Comparison of ENCODE assay signal across 16 cellular contexts in genomic region chr5:73654861-73655318, GRCh38. TPM values are rescaled to one million over a fixed set of nuclear protein-coding genes. Genes with fewer than 3 reads are reported as not detected.
DNase-seq lines count a peak whose midpoint lies in the region; ATAC-seq, FAIRE-seq and TF ChIP-seq lines count a peak whose summit lies in the region.
"Had no signal": no experiment of that assay in that cellular context is flagged by ENCODE, and none has a peak within 500 bp of the region (broad histone marks: within the 10 kb centered on the region; RNA-seq: fewer than 3 reads in every experiment).

No MANE protein-coding gene starts in this region.

- H3K9me3 Mint-ChIP-seq in type B pancreatic cell (peaks cover 5% of the 10 kb centered on the region), neural progenitor cell (no peaks in the 10 kb centered on the region)
- H3K9me3 Mint-ChIP-seq: CD4-positive, alpha-beta T cell had no signal

- intact Hi-C loops in HepG2 (cut with micrococcal nuclease; ENCODE audit: unreplicated experiment), result no loop called here

- H3K79me2 ChIP-seq in HepG2 (ENCODE audit: insufficient read depth, low read length) (peaks cover 59% of the 10 kb centered on the region), neural progenitor cell (ENCODE audit: low read depth) (no peaks in the 10 kb centered on the region)
- H3K79me2 ChIP-seq: parathyroid adenoma had no signal

- peak; percentile 68 for DNase-seq in NCI-H2171 (lab: John Stamatoyannopoulos, UW)
- no peak for DNase-seq in NCI-H2171 treated with DMSO at 0.1 percent for 48 hours (lab: John Stamatoyannopoulos, UW)
- peak; percentile 16 for DNase-seq in cerebellar cortex (ENCODE audit: low spot score)
- DNase-seq in HepG2 (ENCODE audit: low spot score), result peak; percentile 71
- no peak for DNase-seq in type B pancreatic cell (ENCODE audit: extremely low spot score, unreplicated experiment)
- no peak for DNase-seq in GF-D8 (lab: John Stamatoyannopoulos, UW)
- no peak for DNase-seq in neural progenitor cell (ENCODE audit: low spot score)
- DNase-seq: activated effector memory CD4-positive, alpha-beta T cell treated with anti-CD3 and anti-CD28 coated beads, Interleukin-2, amount 50 U/mL, for 16 hours; CD4-positive, alpha-beta T cell; immature natural killer cell; NCI-H2227 treated with DMSO at 0.1 percent for 48 hours; trophoblast cell had no signal

- H3F3A ChIP-seq in neural progenitor cell (ENCODE audit: low read depth), result no peaks in the 10 kb centered on the region

- peak overlapping the region; percentile 28 for H3K4me3 Mint-ChIP-seq in type B pancreatic cell
- no peak overlapping the region for H3K4me3 Mint-ChIP-seq in neural progenitor cell
- H3K4me3 Mint-ChIP-seq: CD4-positive, alpha-beta T cell; immature natural killer cell had no signal

- peak overlapping the region; percentile 68 for H3K27ac ChIP-seq in HepG2 (ENCODE audit: extremely low read length, insufficient read depth, low read length)
- no peak overlapping the region for H3K27ac ChIP-seq in neural progenitor cell
- H3K27ac ChIP-seq: parathyroid adenoma had no signal

- H3K9me3 ChIP-seq in HepG2 (ENCODE audit: low read length) (no peaks in the 10 kb centered on the region), neural progenitor cell (ENCODE audit: low read depth) (no peaks in the 10 kb centered on the region)

- no peaks in the 10 kb centered on the region for H4K20me1 ChIP-seq in HepG2 (ENCODE audit: insufficient read depth, low read length)
- H4K20me1 ChIP-seq in neural progenitor cell (ENCODE audit: low read depth), result no peaks in the 10 kb centered on the region

- peak; percentile 63 for FAIRE-seq in HepG2 (lab: Jason Lieb, UNC)
- FAIRE-seq: astrocyte had no signal

- H3K9ac ChIP-seq in HepG2 (ENCODE audit: insufficient read depth, low read depth, low read length) (peak overlapping the region; percentile 21), neural progenitor cell (no peak overlapping the region)
- H3K9ac ChIP-seq: parathyroid adenoma had no signal

- H3K27me3 ChIP-seq in HepG2 (ENCODE audit: control insufficient read depth in 1 of 2, insufficient read depth in 2 of 2, low read length in 2 of 2), result no peaks in the 10 kb centered on the region
- no peaks in the 10 kb centered on the region for H3K27me3 ChIP-seq in neural progenitor cell

- H3K4me1 Mint-ChIP-seq in type B pancreatic cell (ENCODE audit: unreplicated experiment), result peaks cover 15% of the 10 kb centered on the region
- H3K4me1 Mint-ChIP-seq in neural progenitor cell, result no peaks in the 10 kb centered on the region

- peaks cover 60% of the 10 kb centered on the region for H3K4me1 ChIP-seq in HepG2 (ENCODE audit: insufficient read depth, low read length)
- H3K4me1 ChIP-seq in neural progenitor cell, result no peaks in the 10 kb centered on the region
- H3K4me1 ChIP-seq: parathyroid adenoma had no signal

- H3K36me3 ChIP-seq in HepG2 (replicated peaks in 1 of 2; ENCODE audit: control insufficient read depth in 1 of 2, insufficient read depth in 2 of 2, low read length in 2 of 2) (peaks cover 0 to 1% of the 10 kb centered on the region in 2 experiments; a peak in 2 of 5 replicates), neural progenitor cell (no peaks in the 10 kb centered on the region)

- H2AFZ ChIP-seq in HepG2 (ENCODE audit: low read length) (no peak overlapping the region), neural progenitor cell (replicated peaks) (no peak overlapping the region)
- H2AFZ ChIP-seq: parathyroid adenoma had no signal

- TF ChIP-seq EP300 in HepG2 (IDR thresholded peaks at IDR 0.05; ENCODE audit: low read depth in 2 of 2, low read length in 2 of 2) (peak in 1 of 2 experiments; percentile 72; a peak in 1 of 4 replicates), HepG2 (CRISPR knock-in tag; IDR thresholded peaks at IDR 0.05; ENCODE audit: borderline replicate concordance) (no peak)

- no peak for TF ChIP-seq RAD21 in HepG2 (CRISPR knock-in tag; IDR thresholded peaks at IDR 0.05)

- H3K36me3 Mint-ChIP-seq in type B pancreatic cell (peaks cover 6% of the 10 kb centered on the region), neural progenitor cell (no peaks in the 10 kb centered on the region)
- H3K36me3 Mint-ChIP-seq: immature natural killer cell had no signal

- TF ChIP-seq CTCF in HepG2 (CRISPR knock-in tag; IDR thresholded peaks at IDR 0.05) (no peak), type B pancreatic cell (conservative IDR thresholded peaks at IDR 0.05) (no peak), neural progenitor cell (IDR thresholded peaks at IDR 0.05) (no peak)

- POLR2A ChIA-PET in HepG2 (lab: Yijun Ruan, JAX), result interaction anchor here (0.6 to 1.9 kb wide), 10 partner anchors 9 to 159 kb away, joined by 3 to 20 read pairs (median 5); partner anchors contain the start of gene ARHGEF28

- CTCF ChIA-PET in HepG2 (lab: Yijun Ruan, JAX; ENCODE audit: low intra/inter-chr PET ratio, low total read pairs), result no interaction called here

- 6% methylated on average over 2 of the region's 2 CpGs for WGBS in HepG2 (ENCODE audit: low lambda C conversion rate)

- H3K4me2 ChIP-seq in HepG2 (ENCODE audit: low read depth, low read length) (peak overlapping the region; percentile 60), neural progenitor cell (no peak overlapping the region)

- no peaks in the 10 kb centered on the region for H3K27me3 Mint-ChIP-seq in type B pancreatic cell
- H3K27me3 Mint-ChIP-seq in neural progenitor cell (ENCODE audit: insufficient read depth, low read depth), result peaks cover 4% of the 10 kb centered on the region
- H3K27me3 Mint-ChIP-seq: CD4-positive, alpha-beta T cell had no signal

- no TSS peak for BruUV-seq in HepG2 (replicated peaks; lab: Mats Ljungman, UMichigan)

- H3K4me3 ChIP-seq in HepG2 (replicated peaks in 1 of 3; ENCODE audit: insufficient read depth in 1 of 3, low read depth in 2 of 3, low read length in 3 of 3), result peak overlapping the region in 1 of 3 experiments; percentile 17; a peak in 1 of 6 replicates
- H3K4me3 ChIP-seq in neural progenitor cell, result no peak overlapping the region

- H3K27ac Mint-ChIP-seq in type B pancreatic cell (peak overlapping the region; percentile 95), neural progenitor cell (no peak overlapping the region)
- H3K27ac Mint-ChIP-seq: CD4-positive, alpha-beta T cell had no signal

- ATAC-seq in HepG2 (peak; percentile 84), GM19328 (IDR thresholded peaks at IDR 0.05; ENCODE audit: unreplicated experiment) (no peak)

- in situ Hi-C loops in HepG2 (cut with HindIII; ENCODE audit: extremely low pct_ligation_motif_present, low pct_unique_long_range_greater_than_20kb), result no loop called here

- no peak for TF ChIP-seq POLR2A in HepG2 (IDR thresholded peaks at IDR 0.05; ENCODE audit: insufficient read depth in 1 of 2, low read depth in 2 of 2, low read length in 2 of 2)

TF ChIP-seq in HepG2, 621 proteins besides CTCF, POLR2A, EP300 and RAD21 (continues in another document):
- TF ChIP-seq, protein P1, sequence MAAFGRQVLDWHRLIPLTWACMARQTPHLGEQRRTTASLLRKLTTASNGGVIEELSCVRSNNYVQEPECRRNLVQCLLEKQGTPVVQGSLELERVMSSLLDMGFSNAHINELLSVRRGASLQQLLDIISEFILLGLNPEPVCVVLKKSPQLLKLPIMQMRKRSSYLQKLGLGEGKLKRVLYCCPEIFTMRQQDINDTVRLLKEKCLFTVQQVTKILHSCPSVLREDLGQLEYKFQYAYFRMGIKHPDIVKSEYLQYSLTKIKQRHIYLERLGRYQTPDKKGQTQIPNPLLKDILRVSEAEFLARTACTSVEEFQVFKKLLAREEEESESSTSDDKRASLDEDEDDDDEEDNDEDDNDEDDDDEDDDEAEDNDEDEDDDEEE (CRISPR knock-in tag; IDR thresholded peaks at IDR 0.05), result no peak
- TF ChIP-seq FOXO1 (CRISPR knock-in tag; IDR thresholded peaks at IDR 0.05), result peak; percentile 46; the same call in 1 of the 2 replicates
- peak; percentile 86 for TF ChIP-seq NR2F2 (IDR thresholded peaks at IDR 0.05; ENCODE audit: borderline replicate concordance, low read depth)
- TF ChIP-seq, protein P2, sequence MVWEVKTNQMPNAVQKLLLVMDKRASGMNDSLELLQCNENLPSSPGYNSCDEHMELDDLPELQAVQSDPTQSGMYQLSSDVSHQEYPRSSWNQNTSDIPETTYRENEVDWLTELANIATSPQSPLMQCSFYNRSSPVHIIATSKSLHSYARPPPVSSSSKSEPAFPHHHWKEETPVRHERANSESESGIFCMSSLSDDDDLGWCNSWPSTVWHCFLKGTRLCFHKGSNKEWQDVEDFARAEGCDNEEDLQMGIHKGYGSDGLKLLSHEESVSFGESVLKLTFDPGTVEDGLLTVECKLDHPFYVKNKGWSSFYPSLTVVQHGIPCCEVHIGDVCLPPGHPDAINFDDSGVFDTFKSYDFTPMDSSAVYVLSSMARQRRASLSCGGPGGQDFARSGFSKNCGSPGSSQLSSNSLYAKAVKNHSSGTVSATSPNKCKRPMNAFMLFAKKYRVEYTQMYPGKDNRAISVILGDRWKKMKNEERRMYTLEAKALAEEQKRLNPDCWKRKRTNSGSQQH (CRISPR knock-in tag; IDR thresholded peaks at IDR 0.05; ENCODE audit: low read depth), result no peak

RNA-seq across cellular contexts. Expression of gene ARHGEF28, which starts 28.9 kb away (rescaled TPM):
- total RNA-seq in HepG2 (2016; rRNA removed; fragmentation: Illumina TruSeq; extraction: Trizol), result 34.1 and 36.7 TPM in 2 replicates
- total RNA-seq in HepG2 (2016; cell fraction: cytosol; rRNA removed; fragmentation: Illumina TruSeq; extraction: Trizol; ENCODE audit: low read depth), result 24.5 and 25.4 TPM in 2 replicates
- 31.7 and 34.4 TPM in 2 replicates for total RNA-seq in HepG2 (2016; cell fraction: insoluble cytoplasmic fraction; rRNA removed; fragmentation: Illumina TruSeq; extraction: Trizol)
- 12.5 and 13.4 TPM in 2 replicates for total RNA-seq in HepG2 (2016; cell fraction: membrane; rRNA removed; fragmentation: Illumina TruSeq; extraction: Trizol)
- 68.4 and 71.0 TPM in 2 replicates for total RNA-seq in HepG2 (2016; cell fraction: nucleus; rRNA removed; fragmentation: Illumina TruSeq; extraction: Trizol)
- 15.0 and 17.4 TPM in 2 replicates for polyA plus RNA-seq in HepG2 (2011; rRNA removed)
- polyA plus RNA-seq in HepG2 (2011; cell fraction: cytosol; rRNA removed), result 8.9 and 10.6 TPM in 2 replicates
- polyA plus RNA-seq in HepG2 (2011; cell fraction: nucleus; rRNA removed), result 37.6 and 39.6 TPM in 2 replicates
- polyA plus RNA-seq in HepG2 (2012), result 21.7 and 22.1 TPM in 2 replicates
- polyA plus RNA-seq in HepG2 (2016; cell fraction: cytosol; fragmentation: Illumina TruSeq; extraction: Trizol; ENCODE audit: low read depth), result 1.3 and 1.4 TPM in 2 replicates
- polyA plus RNA-seq in HepG2 (2016; cell fraction: insoluble cytoplasmic fraction; fragmentation: Illumina TruSeq; extraction: Trizol; ENCODE audit: low read depth), result 19.3 and 20.1 TPM in 2 replicates
- 2.5 and 2.8 TPM in 2 replicates for polyA plus RNA-seq in HepG2 (2016; cell fraction: membrane; fragmentation: Illumina TruSeq; extraction: Trizol; ENCODE audit: low read depth)
- 33.5 and 34.3 TPM in 2 replicates for polyA plus RNA-seq in HepG2 (2016; cell fraction: nucleus; fragmentation: Illumina TruSeq; extraction: Trizol; ENCODE audit: insufficient read depth, low read depth)
- polyA minus RNA-seq in HepG2 (2011; rRNA and poly(A)+ RNA removed; ENCODE audit: low replicate concordance), result 7.5 and 73.0 TPM in 2 replicates
- polyA minus RNA-seq in HepG2 (2011; cell fraction: cytosol; rRNA and poly(A)+ RNA removed), result 33.6 and 40.2 TPM in 2 replicates
- 304 and 307 TPM in 2 replicates for polyA minus RNA-seq in HepG2 (2011; cell fraction: nucleus; rRNA and poly(A)+ RNA removed)
- 24.9 and 44.1 TPM in 2 replicates for total RNA-seq in type B pancreatic cell (ENCODE audit: low replicate concordance)
- 0.11 and 0.28 TPM in 2 replicates for total RNA-seq in neural progenitor cell (ENCODE audit: low replicate concordance)
- total RNA-seq: activated CD8-positive, alpha-beta memory T cell treated with anti-CD3 and anti-CD28 coated beads for 36 hours; CD4-positive, alpha-beta T cell had no signal

Comparison
In these comparisons a context has a peak if more than half of its experiments do, and no peak if none do; other contexts are left out.
1. DNase-seq: peak in NCI-H2171 (single experiment), cerebellar cortex (single experiment) and HepG2 (single experiment); none in NCI-H2171 treated with DMSO at 0.1 percent for 48 hours (single experiment), type B pancreatic cell (single experiment), GF-D8 (single experiment) and neural progenitor cell (single experiment).
2. RNA of gene ARHGEF28, which starts 28.9 kb away (total RNA-seq): 12.5 to 71.0 TPM in HepG2 and 24.9 to 44.1 TPM in type B pancreatic cell; 0.11 to 0.28 TPM in neural progenitor cell; every median in the first group is over 10 times any median in the second.